In genomic region chr12:115440438-115440837, GRCh38 we compare ENCODE assay signal across 13 cellular contexts.
DNase-seq lines count a peak whose midpoint lies in the region; ATAC-seq and TF ChIP-seq lines count a peak whose summit lies in the region.
"Had no signal": no experiment of that assay in that cellular context is flagged by ENCODE, and none has a peak within 500 bp of the region (broad histone marks: within the 10 kb centered on the region; RNA-seq: fewer than 3 reads in every experiment).

No MANE protein-coding gene starts in this region.

- no peaks in the 10 kb centered on the region for H3K9me3 Mint-ChIP-seq in GM23338

- no peaks in the 10 kb centered on the region; the same call in 1 of the 2 replicates for H3K27me3 ChIP-seq in HCT116 (ENCODE audit: insufficient read depth, low read length)
- no peaks in the 10 kb centered on the region for H3K27me3 ChIP-seq in GM23338 (ENCODE audit: insufficient read depth)
- H3K27me3 ChIP-seq: body of pancreas had no signal

- in situ Hi-C loops in G401 (cut with HindIII; ENCODE audit: low sequenced_read_pairs), result no loop called here

- ATAC-seq in HCT116, result peak; percentile 65; the same call in 1 of the 2 replicates
- ATAC-seq in SK-N-SH treated with all-trans-retinoic acid at 6 μM for 48 hours, result peak; percentile 69
- ATAC-seq in GM23338, result no peak
- ATAC-seq: activated CD8-positive, alpha-beta memory T cell treated with anti-CD3 and anti-CD28 coated beads, Interleukin-2, amount 10 ng/mL, durations not matched to agents 7 days and 5 days; body of pancreas had no signal

- no peaks in the 10 kb centered on the region for H4K20me1 ChIP-seq in HCT116 (ENCODE audit: insufficient read depth)
- no peaks in the 10 kb centered on the region for H4K20me1 ChIP-seq in GM23338 (replicated peaks; ENCODE audit: insufficient read depth)

- H3K4me1 Mint-ChIP-seq in GM23338, result peaks cover 10% of the 10 kb centered on the region
- H3K4me1 Mint-ChIP-seq: activated CD8-positive, alpha-beta memory T cell treated with anti-CD3 and anti-CD28 coated beads, Interleukin-2, amount 10 ng/mL, durations not matched to agents 7 days and 5 days had no signal

- DNase-seq in HCT116 (ENCODE audit: low read depth, low spot score), result no peak
- DNase-seq in fibroblast of the conjunctiva (ENCODE audit: low read depth), result peak; percentile 26
- DNase-seq in stromal cell of bone marrow (ENCODE audit: low read depth), result peak; percentile 17
- no peak for DNase-seq in GM23338 (ENCODE audit: low spot score)
- no peak for DNase-seq in iPS-NIHi11 (ENCODE audit: low spot score)
- DNase-seq in G401 (ENCODE audit: low spot score), result no peak
- DNase-seq: activated CD8-positive, alpha-beta memory T cell treated with anti-CD3 and anti-CD28 coated beads, Interleukin-2, amount 10 ng/mL, durations not matched to agents 7 days and 5 days; KG1; NCI-H526 treated with DMSO at 0.1 percent for 48 hours; stimulated activated naive CD4-positive, alpha-beta T cell; T-helper 2 cell had no signal

- no peaks in the 10 kb centered on the region for H3K9me3 ChIP-seq in HCT116 (ENCODE audit: control insufficient read depth in 1 of 2, insufficient read depth in 1 of 2, low read depth in 1 of 2, low read length in 2 of 2)
- H3K9me3 ChIP-seq: body of pancreas had no signal

- RAD21 ChIA-PET in HCT116 (lab: Charles Lee; ENCODE audit: low non-redundant PET in 1 of 2, low total read pairs in 2 of 2, uncharacterized antibody in 2 of 2, unreplicated experiment in 2 of 2), result no interaction called here

- no peak overlapping the region for H3K4me3 ChIP-seq in HCT116 (replicated peaks in 1 of 2; ENCODE audit: low read depth in 1 of 2, low read length in 2 of 2)
- H3K4me3 ChIP-seq in GM23338, result no peak overlapping the region
- H3K4me3 ChIP-seq: body of pancreas had no signal

- no peak overlapping the region for H3K27ac ChIP-seq in HCT116 (ENCODE audit: low read depth, low read length)
- H3K27ac ChIP-seq in GM23338 (ENCODE audit: low read depth), result no peak overlapping the region
- H3K27ac ChIP-seq: body of pancreas had no signal

- no TSS peak for BruUV-seq in HCT116 (replicated peaks; lab: Mats Ljungman, UMichigan)

- no peaks in the 10 kb centered on the region for H3K9me2 ChIP-seq in HCT116 (ENCODE audit: insufficient read depth)
- peaks cover 4% of the 10 kb centered on the region; the same call in 1 of the 2 replicates for H3K9me2 ChIP-seq in GM23338 (ENCODE audit: insufficient read depth)

- no peak overlapping the region for H3K27ac Mint-ChIP-seq in GM23338
- H3K27ac Mint-ChIP-seq: activated CD8-positive, alpha-beta memory T cell treated with anti-CD3 and anti-CD28 coated beads, Interleukin-2, amount 10 ng/mL, durations not matched to agents 7 days and 5 days had no signal

- POLR2A ChIA-PET in HCT116 (lab: Charles Lee), result no interaction called here

- H3K36me3 ChIP-seq in HCT116 (ENCODE audit: control insufficient read depth in 1 of 2, insufficient read depth in 2 of 2, low read length in 2 of 2), result no peaks in the 10 kb centered on the region
- H3K36me3 ChIP-seq in GM23338 (ENCODE audit: insufficient read depth), result no peaks in the 10 kb centered on the region

- TF ChIP-seq RAD21 in HCT116 (IDR thresholded peaks at IDR 0.05; ENCODE audit: low read depth), result no peak

- H3K27me3 Mint-ChIP-seq in GM23338 (ENCODE audit: insufficient read depth, low read depth, poor library complexity), result peaks cover 9% of the 10 kb centered on the region
- H3K27me3 Mint-ChIP-seq: activated CD8-positive, alpha-beta memory T cell treated with anti-CD3 and anti-CD28 coated beads, Interleukin-2, amount 10 ng/mL, durations not matched to agents 7 days and 5 days had no signal

- peaks cover 7 to 9% of the 10 kb centered on the region in 2 experiments; a peak in 3 of 4 replicates for H3K4me1 ChIP-seq in HCT116 (ENCODE audit: control insufficient read depth in 1 of 2, insufficient read depth in 2 of 2, low read length in 2 of 2)
- peaks cover 10% of the 10 kb centered on the region; the same call in 1 of the 2 replicates for H3K4me1 ChIP-seq in GM23338 (ENCODE audit: insufficient read depth)
- H3K4me1 ChIP-seq: body of pancreas had no signal

- H3K4me3 Mint-ChIP-seq in GM23338, result no peak overlapping the region
- H3K4me3 Mint-ChIP-seq: activated CD8-positive, alpha-beta memory T cell treated with anti-CD3 and anti-CD28 coated beads, Interleukin-2, amount 10 ng/mL, durations not matched to agents 7 days and 5 days had no signal

- H3K4me2 ChIP-seq in HCT116 (ENCODE audit: low read length) (peak overlapping the region; percentile 44), GM23338 (no peak overlapping the region)

- H3K36me3 Mint-ChIP-seq in GM23338 (ENCODE audit: low read depth), result no peaks in the 10 kb centered on the region
- H3K36me3 Mint-ChIP-seq: activated CD8-positive, alpha-beta memory T cell treated with anti-CD3 and anti-CD28 coated beads, Interleukin-2, amount 10 ng/mL, durations not matched to agents 7 days and 5 days had no signal

- TF ChIP-seq POLR2A in HCT116 (IDR thresholded peaks at IDR 0.05; ENCODE audit: borderline replicate concordance, extremely low read depth, insufficient read depth, insufficient read length), result no peak

- H3K79me2 ChIP-seq in HCT116 (ENCODE audit: insufficient read depth, low read length), result no peaks in the 10 kb centered on the region
- H3K79me2 ChIP-seq in GM23338 (replicated peaks; ENCODE audit: insufficient read depth), result no peaks in the 10 kb centered on the region

- H2AFZ ChIP-seq in HCT116 (ENCODE audit: low read depth, low read length, poor library complexity, severe bottlenecking), result no peak overlapping the region
- H2AFZ ChIP-seq in GM23338, result no peak overlapping the region

- TF ChIP-seq CTCF in HCT116 (IDR thresholded peaks at IDR 0.05 in 2 of 3, conservative IDR thresholded peaks at IDR 0.05 in 1 of 3; ENCODE audit: borderline replicate concordance in 1 of 3, insufficient read depth in 1 of 3, low read depth in 2 of 3, low read length in 2 of 3), result no peak
- TF ChIP-seq CTCF in GM23338 (conservative IDR thresholded peaks at IDR 0.05; ENCODE audit: low read depth in 2 of 2), result no peak

- intact Hi-C loops in HCT116 (cut with micrococcal nuclease), result no loop called here

- no peak overlapping the region for H3K9ac ChIP-seq in HCT116 (ENCODE audit: low read length)

- CTCF ChIA-PET in HCT116 (lab: Charles Lee), result no interaction called here

- H3F3A ChIP-seq in GM23338 (replicated peaks; ENCODE audit: low read depth), result no peaks in the 10 kb centered on the region

TF ChIP-seq in HCT116, 20 proteins besides CTCF, POLR2A, EP300 and RAD21:
- TF ChIP-seq YY1 (IDR thresholded peaks at IDR 0.05; ENCODE audit: extremely low read depth, insufficient replicate concordance, low read depth, low read length) (no peak), ELF1 (IDR thresholded peaks at IDR 0.05; ENCODE audit: borderline replicate concordance, low read depth) (no peak), ATF3 (IDR thresholded peaks at IDR 0.05) (no peak), MAX (IDR thresholded peaks at IDR 0.05) (no peak), FOSL1 (IDR thresholded peaks at IDR 0.05; ENCODE audit: low read depth) (peak; percentile 35; the same call in 1 of the 2 replicates), JUND (IDR thresholded peaks at IDR 0.05) (0 out of 2 replicates have a peak, but pooled peaks have one; percentile 19)

TF ChIP-seq in SK-N-SH treated with all-trans-retinoic acid at 6 μM for 48 hours, 23 proteins besides CTCF, POLR2A, EP300 and RAD21:
- TF ChIP-seq, protein P1, sequence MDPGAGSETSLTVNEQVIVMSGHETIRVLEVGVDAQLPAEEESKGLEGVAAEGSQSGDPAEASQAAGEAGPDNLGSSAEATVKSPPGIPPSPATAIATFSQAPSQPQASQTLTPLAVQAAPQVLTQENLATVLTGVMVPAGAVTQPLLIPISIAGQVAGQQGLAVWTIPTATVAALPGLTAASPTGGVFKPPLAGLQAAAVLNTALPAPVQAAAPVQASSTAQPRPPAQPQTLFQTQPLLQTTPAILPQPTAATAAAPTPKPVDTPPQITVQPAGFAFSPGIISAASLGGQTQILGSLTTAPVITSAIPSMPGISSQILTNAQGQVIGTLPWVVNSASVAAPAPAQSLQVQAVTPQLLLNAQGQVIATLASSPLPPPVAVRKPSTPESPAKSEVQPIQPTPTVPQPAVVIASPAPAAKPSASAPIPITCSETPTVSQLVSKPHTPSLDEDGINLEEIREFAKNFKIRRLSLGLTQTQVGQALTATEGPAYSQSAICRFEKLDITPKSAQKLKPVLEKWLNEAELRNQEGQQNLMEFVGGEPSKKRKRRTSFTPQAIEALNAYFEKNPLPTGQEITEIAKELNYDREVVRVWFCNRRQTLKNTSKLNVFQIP (CRISPR knock-in tag; IDR thresholded peaks at IDR 0.05; ENCODE audit: borderline replicate concordance, low read depth), result no peak
- TF ChIP-seq OSR1 (CRISPR knock-in tag; IDR thresholded peaks at IDR 0.05) (no peak), ZC3H10 (CRISPR knock-in tag; IDR thresholded peaks at IDR 0.05) (no peak), GLIS3 (CRISPR knock-in tag; IDR thresholded peaks at IDR 0.05) (no peak), ZFP3 (CRISPR knock-in tag; IDR thresholded peaks at IDR 0.05) (no peak), ZNF8 (CRISPR knock-in tag; IDR thresholded peaks at IDR 0.05) (no peak), ZNF70 (CRISPR knock-in tag; IDR thresholded peaks at IDR 0.05) (no peak), ESRRG (CRISPR knock-in tag; IDR thresholded peaks at IDR 0.05) (no peak)

TF ChIP-seq in GM23338, 12 proteins besides CTCF, POLR2A, EP300 and RAD21 (continues in another document):
- TF ChIP-seq STAT1 (IDR thresholded peaks at IDR 0.05; ENCODE audit: unreplicated experiment), result no peak

Comparison
In these comparisons a context has a peak if more than half of its experiments do, and no peak if none do; other contexts are left out.
1. DNase-seq: peak in fibroblast of the conjunctiva (single experiment) and stromal cell of bone marrow (single experiment); none in HCT116 (single experiment), GM23338 (single experiment), iPS-NIHi11 (single experiment) and G401 (single experiment).